8 cellular contexts compared by ENCODE assay signal in genomic region chr15:90320062-90320884, GRCh38. TPM values are rescaled to one million over a fixed set of nuclear protein-coding genes. Genes with fewer than 3 reads are reported as not detected.
DNase-seq lines count a peak whose midpoint lies in the region; ATAC-seq and TF ChIP-seq lines count a peak whose summit lies in the region.

No MANE protein-coding gene starts in this region.

- 11 to 13% (median 12%) methylated on average over 17 of the region's 17 CpGs for WGBS in psoas muscle, 3 donors
- WGBS in aorta, 2 donors, result 5 to 6% methylated on average over 17 of the region's 17 CpGs

- H3K36me3 ChIP-seq in right atrium auricular region (no peaks in the 10 kb centered on the region), psoas muscle (ENCODE audit: insufficient read depth in 1 of 2, low read depth in 1 of 2) (no peaks in the 10 kb centered on the region), aorta (ENCODE audit: control insufficient read depth in 1 of 2, insufficient read depth in 2 of 2, low read length in 1 of 2) (no peaks in the 10 kb centered on the region)

- H3K4me1 ChIP-seq in right atrium auricular region (peaks cover 0 to 21% of the 10 kb centered on the region in 2 donors), psoas muscle (peaks cover 19% of the 10 kb centered on the region), aorta (ENCODE audit: control insufficient read depth in 1 of 2, insufficient read depth in 2 of 2, low read length in 2 of 2) (peaks cover 0 to 2% of the 10 kb centered on the region in 2 donors)

- H3K27me3 ChIP-seq in right atrium auricular region (no peaks in the 10 kb centered on the region), psoas muscle (ENCODE audit: insufficient read depth in 3 of 3, low read length in 2 of 3) (no peaks in the 10 kb centered on the region), aorta (ENCODE audit: control insufficient read depth in 1 of 2, insufficient read depth in 2 of 2, low read length in 1 of 2) (no peaks in the 10 kb centered on the region)

- ATAC-seq in HG02610 (IDR thresholded peaks at IDR 0.05; ENCODE audit: unreplicated experiment), result peak; percentile 76
- peak; percentile 90 to 94 (median 92) for ATAC-seq in psoas muscle
- ATAC-seq in aorta (ENCODE audit: low FRiP score), result peak; percentile 91

- DNase-seq in ELR (ENCODE audit: low read depth) (peak; percentile 91), NCI-H1694 (lab: John Stamatoyannopoulos, UW) (peak; percentile 60), T-helper 1 cell (peak; percentile 26 to 74 (median 50)), amniotic stem cell (lab: John Stamatoyannopoulos, UW) (peak; percentile 71), right atrium auricular region (ENCODE audit: low spot score) (peak; percentile 84), psoas muscle (peak; percentile 78 to 90), aorta (peak; percentile 84 to 89)

- TF ChIP-seq CTCF in right atrium auricular region (IDR thresholded peaks at IDR 0.05) (peak; percentile 90 to 98), psoas muscle (IDR thresholded peaks at IDR 0.05) (peak; percentile 97)

- H3K4me3 ChIP-seq in right atrium auricular region (peak overlapping the region in 1 of 2 donors; percentile 16), psoas muscle (peak overlapping the region; percentile 42), aorta (ENCODE audit: low read length in 2 of 2) (no peak overlapping the region)

- H3K27ac ChIP-seq in right atrium auricular region (peak overlapping the region in 1 of 2 donors; percentile 33), psoas muscle (peak overlapping the region; percentile 27), aorta (ENCODE audit: low read depth in 1 of 2, low read length in 2 of 2) (peak overlapping the region in 1 of 2 donors; percentile 16)

- H3K9me3 ChIP-seq in right atrium auricular region, result no peaks in the 10 kb centered on the region
- no peaks in the 10 kb centered on the region for H3K9me3 ChIP-seq in psoas muscle
- H3K9me3 ChIP-seq in aorta (ENCODE audit: control insufficient read depth, low read length), result no peaks in the 10 kb centered on the region

- intact Hi-C loops in psoas muscle (cut with DNase I), result loop anchor here (2.0 to 10.0 kb wide), 3 partner anchors 162 to 285 kb away; no protein-coding TSS in a partner anchor
- intact Hi-C loops in aorta (cut with DNase I), result loop anchor here (5.0 kb wide), 3 partner anchors 62 to 162 kb away; no protein-coding TSS in a partner anchor

RNA-seq across cellular contexts. Expression of gene ZNF774, which starts 31.8 kb away (rescaled TPM):
- total RNA-seq in right atrium auricular region (1 to 10 TPM; 3.7 to 4.3 TPM), psoas muscle (10 to 100 TPM in 2 of 4 donors, 1 to 10 TPM in 2; 7.6 to 19.6 (median 11.8) TPM), aorta (1 to 10 TPM; 6.1 to 7.4 TPM)
- polyA plus RNA-seq in psoas muscle (1 to 10 TPM; 2.8 to 7.9 (median 4.3) TPM), aorta (1 to 10 TPM in 1 of 2 donors, under 1 TPM in 1; 0.50 to 2.6 TPM)

RNA-seq across cellular contexts. Expression of gene NGRN, which starts 54.8 kb away (rescaled TPM):
- total RNA-seq in right atrium auricular region (100 to 1,000 TPM; 107 to 110 TPM), psoas muscle (100 to 1,000 TPM; 188 to 219 (median 200) TPM), aorta (10 to 100 TPM; 75.6 to 81.5 TPM)
- polyA plus RNA-seq in psoas muscle (100 to 1,000 TPM; 212 to 298 (median 221) TPM), aorta (100 to 1,000 TPM in 1 of 2 donors, 10 to 100 TPM in 1; 87.9 to 120 TPM)
